16 cellular contexts compared by ENCODE assay signal in genomic region chr3:16913264-16913580, GRCh38. TPM values are rescaled to one million over a fixed set of nuclear protein-coding genes. Genes with fewer than 3 reads are reported as not detected.
DNase-seq lines count a peak whose midpoint lies in the region; ATAC-seq, FAIRE-seq and TF ChIP-seq lines count a peak whose summit lies in the region.
"Had no signal": no experiment of that assay in that cellular context is flagged by ENCODE, and none has a peak within 500 bp of the region (broad histone marks: within the 10 kb centered on the region; RNA-seq: fewer than 3 reads in every experiment).

No MANE protein-coding gene starts in this region.

- TF ChIP-seq CTCF in DOHH2 (IDR thresholded peaks at IDR 0.05; ENCODE audit: low read depth, low read length, poor library complexity, severe bottlenecking) = no peak

- no peaks in the 10 kb centered on the region for H4K20me1 ChIP-seq in DOHH2 (ENCODE audit: control insufficient read depth, insufficient read depth, low read depth, low read length)

- no peaks in the 10 kb centered on the region for H3K27me3 ChIP-seq in DOHH2 (ENCODE audit: control insufficient read depth, low read length)
- H3K27me3 ChIP-seq: esophagus muscularis mucosa, hepatocyte, right lobe of liver had no signal

- H3K36me3 ChIP-seq in DOHH2 (ENCODE audit: control insufficient read depth, low read length) = peaks cover 4% of the 10 kb centered on the region; the same call in 1 of the 2 replicates
- H3K36me3 ChIP-seq: esophagus muscularis mucosa, right lobe of liver had no signal

- peaks cover 94% of the 10 kb centered on the region for H3K4me1 ChIP-seq in DOHH2 (ENCODE audit: control insufficient read depth, low read length)

- ATAC-seq in GM19351 (IDR thresholded peaks at IDR 0.05; ENCODE audit: unreplicated experiment) (peak; percentile 9), HG03103 (IDR thresholded peaks at IDR 0.05; ENCODE audit: low read depth, unreplicated experiment) (peak; percentile 8), HG03139 (IDR thresholded peaks at IDR 0.05; ENCODE audit: unreplicated experiment) (no peak)
- ATAC-seq: right lobe of liver had no signal

- H3K4me3 ChIP-seq in DOHH2 (ENCODE audit: low read length) = peak overlapping the region; percentile 57
- H3K4me3 ChIP-seq: coronary artery, esophagus muscularis mucosa, hepatocyte, right lobe of liver had no signal

- H3K4me2 ChIP-seq in DOHH2 (ENCODE audit: low read length) = peak overlapping the region; percentile 80
- H3K4me2 ChIP-seq: hepatocyte had no signal

- H3K27ac ChIP-seq in DOHH2 (ENCODE audit: low read depth, low read length) = peak overlapping the region; percentile 93
- H3K27ac ChIP-seq: coronary artery, esophagus muscularis mucosa, hepatocyte, right lobe of liver had no signal

- H3F3A ChIP-seq in DOHH2 (ENCODE audit: control insufficient read depth, insufficient read depth) = peaks cover 21% of the 10 kb centered on the region

- no peaks in the 10 kb centered on the region for H3K9me3 ChIP-seq in DOHH2 (ENCODE audit: control insufficient read depth, insufficient read depth, low read length)
- H3K9me3 ChIP-seq: esophagus muscularis mucosa, right lobe of liver had no signal

- peak; percentile 21 for FAIRE-seq in colon (lab: Jason Lieb, UNC)

- no peaks in the 10 kb centered on the region for H3K9me2 ChIP-seq in DOHH2 (replicated peaks; ENCODE audit: control insufficient read depth, low read length)

- DNase-seq in NCI-H146 (lab: John Stamatoyannopoulos, UW) = no peak
- DNase-seq in H4 (ENCODE audit: low spot score) = no peak
- no peak for DNase-seq in RPMI8226
- DNase-seq: DMS79 treated with DMSO at 0.1 percent for 48 hours; NCI-H446 treated with DMSO at 0.1 percent for 48 hours; right lobe of liver; stimulated activated CD4-positive, alpha-beta T cell treated with anti-CD3 and anti-CD28 coated beads, Interleukin-4, amount 100 ng/mL, for 24 hours; T-helper 9 cell had no signal

- H3K79me2 ChIP-seq in DOHH2 (ENCODE audit: control insufficient read depth, low read length) = peaks cover 92% of the 10 kb centered on the region

RNA-seq across cellular contexts. Expression of gene PLCL2, which starts 28.5 kb away (rescaled TPM):
- 5.8 and 5.9 TPM in 2 replicates for total RNA-seq in H4 (2014; rRNA removed; shearing (Covaris generic))
